In the genomic region with DNA sequence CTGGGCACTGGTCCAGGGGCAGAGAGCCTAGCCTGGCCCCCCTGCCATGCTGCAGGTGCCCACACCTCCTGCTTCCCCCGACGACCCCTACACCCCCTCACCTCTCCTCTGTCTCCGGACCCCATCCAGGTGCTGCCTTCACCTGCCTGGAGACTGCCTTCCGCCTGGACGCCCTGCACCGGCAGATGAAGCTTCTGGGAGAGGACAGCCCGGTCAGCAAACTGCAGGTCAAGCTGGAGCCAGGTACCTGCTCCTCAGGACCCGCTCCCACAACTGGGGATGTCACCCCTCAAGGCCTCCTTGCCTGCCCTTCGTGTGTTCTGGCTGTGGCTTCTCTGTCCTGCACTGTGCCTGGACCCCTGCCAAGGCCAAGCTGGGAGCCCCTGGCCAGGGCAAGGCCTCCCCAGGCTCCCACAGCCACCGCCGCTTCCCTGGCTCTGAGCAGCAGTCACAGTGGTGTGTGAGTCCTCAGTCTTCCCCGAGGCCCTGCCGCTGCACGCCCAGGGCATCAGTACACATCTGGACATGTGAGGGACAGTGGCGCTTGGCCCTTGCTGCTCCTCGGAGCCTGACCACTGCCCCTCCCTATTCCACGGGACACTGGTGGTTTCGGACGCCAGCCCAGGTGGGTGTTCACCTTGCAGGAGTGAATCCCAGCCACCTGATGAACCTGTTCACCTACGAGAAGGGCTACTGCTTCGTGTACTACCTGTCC, we compare ENCODE assay signal across 23 cellular contexts. TPM values are rescaled to one million over a fixed set of nuclear protein-coding genes. Genes with fewer than 3 reads are reported as not detected.
DNase-seq lines count a peak whose midpoint lies in the region; ATAC-seq, FAIRE-seq and TF ChIP-seq lines count a peak whose summit lies in the region.
"Had no signal": no experiment of that assay in that cellular context is flagged by ENCODE, and none has a peak within 500 bp of the region (broad histone marks: within the 10 kb centered on the region; RNA-seq: fewer than 3 reads in every experiment).

No MANE protein-coding gene starts in this region.

- H4K20me1 ChIP-seq in K562 (replicated peaks; ENCODE audit: control insufficient read depth, insufficient read depth, low read length), result no peaks in the 10 kb centered on the region
- H4K20me1 ChIP-seq in osteoblast (ENCODE audit: insufficient read depth, low read length), result peaks cover 16% of the 10 kb centered on the region

- H3K9me3 ChIP-seq in K562 (replicated peaks; ENCODE audit: control insufficient read depth, insufficient read depth, low read depth, low read length), result no peaks in the 10 kb centered on the region
- H3K9me3 ChIP-seq in osteoblast (ENCODE audit: low read depth, low read length), result no peaks in the 10 kb centered on the region
- no peaks in the 10 kb centered on the region for H3K9me3 ChIP-seq in spleen
- H3K9me3 ChIP-seq: BLaER1 treated with 17β-estradiol and CSF1 and Interleukin-3, amounts not matched to agents 10 nM and 100 nM; Caco-2; testis had no signal

- no peak overlapping the region for H3K27ac Mint-ChIP-seq in activated T-helper 1 cell treated with anti-CD3 and anti-CD28 coated beads, Interleukin-12 subunit alpha, Interleukin-12 subunit beta, Interleukin-2, Interleukin-4 antibody, amounts not matched to agents 30 ng/mL and 10 ng/mL and 1 ng/mL, durations not matched to agents 14 hours and 24 hours and 36 hours
- H3K27ac Mint-ChIP-seq: activated CD4-positive, alpha-beta T cell treated with anti-CD3 and anti-CD28 coated beads, Interleukin-2, amount 10 ng/mL, durations not matched to agents 24 days and 14 days; GM23338; stimulated activated memory B cell treated with anti-CD40 and anti-IgM and Interleukin-4, amounts not matched to agents 10 μg/mL and 1 μg/mL and 100 μg/mL, for 72 hours; T-helper 2 cell treated with Interferon-gamma antibody and Interleukin-4, amounts not matched to agents 5 μg/mL and 100 μg/mL, for 36 hours had no signal

- H3K4me3 Mint-ChIP-seq in activated T-helper 1 cell treated with anti-CD3 and anti-CD28 coated beads, Interleukin-12 subunit alpha, Interleukin-12 subunit beta, Interleukin-2, Interleukin-4 antibody, amounts not matched to agents 30 ng/mL and 10 ng/mL and 1 ng/mL, durations not matched to agents 14 hours and 24 hours and 36 hours, result no peak overlapping the region
- H3K4me3 Mint-ChIP-seq: activated CD4-positive, alpha-beta T cell treated with anti-CD3 and anti-CD28 coated beads, Interleukin-2, amount 10 ng/mL, durations not matched to agents 24 days and 14 days; activated T-cell treated with anti-CD3 and anti-CD28 coated beads, Interleukin-2, amount 50 U/mL, for 4 hours; GM23338; stimulated activated memory B cell treated with anti-CD40 and anti-IgM and Interleukin-4, amounts not matched to agents 10 μg/mL and 1 μg/mL and 100 μg/mL, for 72 hours; T-helper 2 cell treated with Interferon-gamma antibody and Interleukin-4, amounts not matched to agents 5 μg/mL and 100 μg/mL, for 36 hours had no signal

- peaks cover 7% of the 10 kb centered on the region for H3K36me3 Mint-ChIP-seq in activated T-helper 1 cell treated with anti-CD3 and anti-CD28 coated beads, Interleukin-12 subunit alpha, Interleukin-12 subunit beta, Interleukin-2, Interleukin-4 antibody, amounts not matched to agents 30 ng/mL and 10 ng/mL and 1 ng/mL, durations not matched to agents 14 hours and 24 hours and 36 hours (ENCODE audit: low read depth)

- TF ChIP-seq POLR2A in K562 (conservative IDR thresholded peaks at IDR 0.05), result no peak
- no peak for TF ChIP-seq POLR2A in spleen (IDR thresholded peaks at IDR 0.05)

- in situ Hi-C loops in K562 (cut with MboI), result no loop called here

- H3K4me1 ChIP-seq in K562 (replicated peaks in 1 of 2; ENCODE audit: control insufficient read depth in 2 of 2, insufficient read depth in 2 of 2, low read length in 2 of 2) (peaks cover 11 to 53% of the 10 kb centered on the region in 2 experiments), osteoblast (ENCODE audit: insufficient read depth, low read length) (peaks cover under 1% of the 10 kb centered on the region), spleen (peaks cover 22 to 54% (median 36%) of the 10 kb centered on the region in 6 donors)

- H3K36me3 ChIP-seq in K562 (ENCODE audit: control insufficient read depth, insufficient read depth, low read length) (peaks cover 37% of the 10 kb centered on the region; the same call in 1 of the 3 replicates), osteoblast (ENCODE audit: insufficient read depth, low read length) (peaks cover 4% of the 10 kb centered on the region), spleen (peaks cover 3 to 93% (median 65%) of the 10 kb centered on the region in 6 donors)

- WGBS in K562 (ENCODE audit: insufficient coverage, low coverage, missing lambda C conversion rate), result 90% methylated on average over 11 of the region's 21 CpGs
- WGBS in spleen, 5 donors, result 87 to 95% (median 91%) methylated on average over 15 to 21 of the region's 21 CpGs

- H3K4me2 ChIP-seq in K562 (ENCODE audit: insufficient read depth, low read length) (no peak overlapping the region), osteoblast (ENCODE audit: insufficient read depth, low read length) (no peak overlapping the region)
- H3K4me2 ChIP-seq: BLaER1 treated with 17β-estradiol and CSF1 and Interleukin-3, amounts not matched to agents 10 nM and 100 nM; GM23338 had no signal

- peaks cover 3% of the 10 kb centered on the region for H3K9me1 ChIP-seq in K562 (ENCODE audit: control insufficient read depth, insufficient read depth, low read length)

- POLR2A ChIA-PET in K562 (lab: Yijun Ruan, JAX), result interaction anchor here (1.3 kb wide), 1 partner anchor 12 kb away, joined by 6 read pairs; the partner anchor contains the start of gene CAPN10

- no peak for TF ChIP-seq EP300 in K562 (IDR thresholded peaks at IDR 0.05; ENCODE audit: low read length)

- H3K9ac ChIP-seq in K562 (ENCODE audit: insufficient read depth in 1 of 2, low read depth in 2 of 2, low read length in 2 of 2), result no peak overlapping the region

- no peak overlapping the region for H3K27ac ChIP-seq in K562 (ENCODE audit: extremely low read depth, low read depth, low read length)
- H3K27ac ChIP-seq in osteoblast (ENCODE audit: low read depth, low read length), result no peak overlapping the region
- H3K27ac ChIP-seq in spleen, result no peak overlapping the region
- H3K27ac ChIP-seq: BLaER1 treated with 17β-estradiol and CSF1 and Interleukin-3, amounts not matched to agents 10 nM and 100 nM; testis; WERI-Rb-1 had no signal

- no peaks in the 10 kb centered on the region for H3K27me3 ChIP-seq in K562 (ENCODE audit: control insufficient read depth in 2 of 2, insufficient read depth in 2 of 2, low read length in 2 of 2)
- H3K27me3 ChIP-seq in osteoblast (ENCODE audit: insufficient read depth, low read length), result no peaks in the 10 kb centered on the region
- H3K27me3 ChIP-seq in spleen (replicated peaks in 1 of 7), result no peaks in the 10 kb centered on the region
- H3K27me3 ChIP-seq: BLaER1 treated with 17β-estradiol and CSF1 and Interleukin-3, amounts not matched to agents 10 nM and 100 nM; testis had no signal

- no peaks in the 10 kb centered on the region for H3K27me3 Mint-ChIP-seq in activated T-helper 1 cell treated with anti-CD3 and anti-CD28 coated beads, Interleukin-12 subunit alpha, Interleukin-12 subunit beta, Interleukin-2, Interleukin-4 antibody, amounts not matched to agents 30 ng/mL and 10 ng/mL and 1 ng/mL, durations not matched to agents 14 hours and 24 hours and 36 hours (ENCODE audit: insufficient read depth)
- H3K27me3 Mint-ChIP-seq: activated CD4-positive, alpha-beta T cell treated with anti-CD3 and anti-CD28 coated beads, Interleukin-2, amount 10 ng/mL, durations not matched to agents 24 days and 14 days; stimulated activated memory B cell treated with anti-CD40 and anti-IgM and Interleukin-4, amounts not matched to agents 10 μg/mL and 1 μg/mL and 100 μg/mL, for 72 hours had no signal

- no TSS peak for BruUV-seq in K562 (replicated peaks; lab: Mats Ljungman, UMichigan)

- intact Hi-C loops in K562 (cut with micrococcal nuclease) (no loop called here), left cardiac atrium (cut with DNase I) (no loop called here), spleen (cut with DNase I; ENCODE audit: low total_unique reads) (no loop called here)
- intact Hi-C loops in activated T-helper 1 cell treated with anti-CD3 and anti-CD28 coated beads, Interleukin-12 subunit alpha, Interleukin-12 subunit beta, Interleukin-2, Interleukin-4 antibody, amounts not matched to agents 30 ng/mL and 10 ng/mL and 1 ng/mL, durations not matched to agents 14 hours and 24 hours and 36 hours (cut with micrococcal nuclease), result no loop called here

- H3K4me3 ChIP-seq in K562 (no peak overlapping the region), osteoblast (ENCODE audit: insufficient read depth, low read length) (no peak overlapping the region), spleen (no peak overlapping the region)
- H3K4me3 ChIP-seq: BLaER1 treated with 17β-estradiol and CSF1 and Interleukin-3, amounts not matched to agents 10 nM and 100 nM; GM23338; testis had no signal

- no peaks in the 10 kb centered on the region for H3K9me3 Mint-ChIP-seq in activated T-helper 1 cell treated with anti-CD3 and anti-CD28 coated beads, Interleukin-12 subunit alpha, Interleukin-12 subunit beta, Interleukin-2, Interleukin-4 antibody, amounts not matched to agents 30 ng/mL and 10 ng/mL and 1 ng/mL, durations not matched to agents 14 hours and 24 hours and 36 hours
- H3K9me3 Mint-ChIP-seq: activated CD4-positive, alpha-beta T cell treated with anti-CD3 and anti-CD28 coated beads, Interleukin-2, amount 10 ng/mL, durations not matched to agents 24 days and 14 days; activated T-cell treated with anti-CD3 and anti-CD28 coated beads, Interleukin-2, amount 50 U/mL, for 4 hours; GM23338; stimulated activated memory B cell treated with anti-CD40 and anti-IgM and Interleukin-4, amounts not matched to agents 10 μg/mL and 1 μg/mL and 100 μg/mL, for 72 hours; T-helper 2 cell treated with Interferon-gamma antibody and Interleukin-4, amounts not matched to agents 5 μg/mL and 100 μg/mL, for 36 hours had no signal

- FAIRE-seq in K562 (lab: Jason Lieb, UNC), result no peak
- FAIRE-seq: keratinocyte had no signal

- DNase-seq in K562 (ENCODE audit: extremely low read depth in 1 of 4, low spot score in 3 of 4) (no peak), left cardiac atrium (peak; percentile 20), osteoblast (ENCODE audit: insufficient read length, low spot score, missing footprints) (peak; percentile 72), spleen (no peak)
- no peak for DNase-seq in activated T-helper 1 cell treated with anti-CD3 and anti-CD28 coated beads, Interleukin-12 subunit alpha, Interleukin-12 subunit beta, Interleukin-2, Interleukin-4 antibody, amounts not matched to agents 30 ng/mL and 10 ng/mL and 1 ng/mL, durations not matched to agents 14 hours and 24 hours and 36 hours (ENCODE audit: low spot score)
- DNase-seq: activated CD4-positive, alpha-beta T cell treated with anti-CD3 and anti-CD28 coated beads, Interleukin-2, amount 10 ng/mL, durations not matched to agents 24 days and 14 days; activated naive CD4-positive, alpha-beta T cell treated with Interleukin-2 at 50 U/mL for 16 hours; activated T-cell treated with anti-CD3 and anti-CD28 coated beads, Interleukin-2, amount 50 U/mL, for 4 hours; Caco-2; cortex of kidney; DND-41; mammary epithelial cell; NCI-H1105 treated with DMSO at 0.1 percent for 48 hours; NCI-H2081 treated with DMSO at 0.1 percent for 48 hours; NCI-H774; stimulated activated CD4-positive, alpha-beta T cell treated with anti-CD3 and anti-CD28 coated beads, Interleukin-4, amount 100 ng/mL, for 1 hour; testis; WERI-Rb-1 had no signal

- no peak for TF ChIP-seq RAD21 in K562 (CRISPR knock-in tag; conservative IDR thresholded peaks at IDR 0.05 in 1 of 2, IDR thresholded peaks at IDR 0.05 in 1 of 2)

- H2AFZ ChIP-seq in K562 (ENCODE audit: low read depth, low read length), result no peak overlapping the region
- no peak overlapping the region for H2AFZ ChIP-seq in osteoblast (ENCODE audit: low read length)
- H2AFZ ChIP-seq: GM23338 had no signal

- H3K4me1 Mint-ChIP-seq in activated T-helper 1 cell treated with anti-CD3 and anti-CD28 coated beads, Interleukin-12 subunit alpha, Interleukin-12 subunit beta, Interleukin-2, Interleukin-4 antibody, amounts not matched to agents 30 ng/mL and 10 ng/mL and 1 ng/mL, durations not matched to agents 14 hours and 24 hours and 36 hours (ENCODE audit: low read depth), result peaks cover 29% of the 10 kb centered on the region

- CTCF ChIA-PET in K562 (lab: Yijun Ruan, JAX; ENCODE audit: low intra/inter-chr PET ratio), result no interaction called here

- H3K79me2 ChIP-seq in K562 (ENCODE audit: control insufficient read depth, insufficient read depth, low read length) (peaks cover 20% of the 10 kb centered on the region), osteoblast (ENCODE audit: insufficient read depth, low read length) (peaks cover 11% of the 10 kb centered on the region)

- ATAC-seq in K562 (no peak), left cardiac atrium (no peak)
- ATAC-seq: activated T-cell treated with anti-CD3 and anti-CD28 coated beads, Interleukin-2, amount 50 U/mL, for 4 hours; GM23338; stimulated activated memory B cell treated with anti-CD40 and anti-IgM and Interleukin-4, amounts not matched to agents 10 μg/mL and 1 μg/mL and 100 μg/mL, for 72 hours had no signal

- no peak for TF ChIP-seq CTCF in K562 (IDR thresholded peaks at IDR 0.05 in 2 of 3, conservative IDR thresholded peaks at IDR 0.05 in 1 of 3; ENCODE audit: insufficient read depth in 2 of 3, low read depth in 1 of 3, low read length in 3 of 3)
- no peak for TF ChIP-seq CTCF in osteoblast (IDR thresholded peaks at IDR 0.05; ENCODE audit: extremely low read depth, low read depth, low read length)
- TF ChIP-seq CTCF in spleen (IDR thresholded peaks at IDR 0.05 in 8 of 11, conservative IDR thresholded peaks at IDR 0.05 in 3 of 11), result no peak

RNA-seq across cellular contexts. Expression of gene RNPEPL1, which starts 6.3 kb away (rescaled TPM):
- total RNA-seq in K562 (2011; cell fraction: chromatin; rRNA removed; ENCODE audit: low replicate concordance), result 13.5 and 56.3 TPM in 2 replicates
- total RNA-seq in K562 (2011; cell fraction: nucleolus; rRNA removed), result 37.2 and 53.2 TPM in 2 replicates
- 20.7 and 21.8 TPM in 2 replicates for total RNA-seq in K562 (2011; cell fraction: nucleoplasm; rRNA removed)
- total RNA-seq in K562 (2014; rRNA removed) (15.7 and 25.3 TPM in 2 replicates), K562 (2014; rRNA removed; fragmentation: Illumina TruSeq; extraction: Trizol) (1.7 and 2.5 TPM in 2 replicates), K562 (2015; rRNA removed; fragmentation: Illumina TruSeq; extraction: Trizol) (7.0 and 7.1 TPM in 2 replicates), K562 (2021) (38.3 and 38.7 TPM in 2 replicates), left cardiac atrium (10 to 100 TPM; 47.3 to 67.6 TPM), osteoblast (13.0 and 14.7 TPM in 2 replicates), spleen (100 to 1,000 TPM in 2 of 7 donors, 10 to 100 TPM in 5; 57.2 to 116 (median 73.0) TPM)
- polyA plus RNA-seq in K562 (2011; rRNA removed) (5.5 and 10.0 TPM in 2 replicates), K562 (2014; fragmentation: Illumina TruSeq; extraction: Trizol) (5.6 and 21.3 TPM in 2 replicates), K562 (2014; fragmentation: Nextera tagmentation; extraction: Ambion mirVana) (under 1 TPM; 0.07 to 0.45 TPM), K562 (2014; rRNA removed) (21.9 and 28.2 TPM in 2 replicates), spleen (100 to 1,000 TPM in 2 of 3 donors, 10 to 100 TPM in 1; 79.8 to 165 (median 107) TPM)
- 12.6 and 28.4 TPM in 2 replicates for polyA plus RNA-seq in K562 (2011; cell fraction: cytosol; rRNA removed)
- polyA plus RNA-seq in K562 (2011; cell fraction: nucleus; rRNA removed), result 56.7 and 79.9 TPM in 2 replicates
- 21.9 and 55.2 TPM in 2 replicates for polyA plus RNA-seq in K562 (2012)
- 1.9 and 3.7 TPM in 2 replicates for polyA minus RNA-seq in K562 (2011; rRNA and poly(A)+ RNA removed)
- polyA minus RNA-seq in K562 (2011; cell fraction: cytosol; rRNA and poly(A)+ RNA removed), result 29.7 and 42.0 TPM in 2 replicates
- 17.6 and 18.4 TPM in 2 replicates for polyA minus RNA-seq in K562 (2011; cell fraction: nucleus; rRNA and poly(A)+ RNA removed)
- total RNA-seq in activated T-helper 1 cell treated with anti-CD3 and anti-CD28 coated beads, Interleukin-12 subunit alpha, Interleukin-12 subunit beta, Interleukin-2, Interleukin-4 antibody, amounts not matched to agents 30 ng/mL and 10 ng/mL and 1 ng/mL, durations not matched to agents 14 hours and 24 hours and 36 hours, result 61.8 and 62.8 TPM in 2 replicates

RNA-seq across cellular contexts. Expression of gene CAPN10, which starts 12.0 kb away (rescaled TPM):
- total RNA-seq in K562 (2011; cell fraction: chromatin; rRNA removed; ENCODE audit: low replicate concordance), result 47.6 and 128 TPM in 2 replicates
- total RNA-seq in K562 (2011; cell fraction: nucleolus; rRNA removed), result 79.5 and 81.2 TPM in 2 replicates
- 52.6 and 61.5 TPM in 2 replicates for total RNA-seq in K562 (2011; cell fraction: nucleoplasm; rRNA removed)
- total RNA-seq in K562 (2014; rRNA removed) (18.6 and 24.3 TPM in 2 replicates), K562 (2014; rRNA removed; fragmentation: Illumina TruSeq; extraction: Trizol) (3.7 and 4.1 TPM in 2 replicates), K562 (2015; rRNA removed; fragmentation: Illumina TruSeq; extraction: Trizol) (10.4 and 14.5 TPM in 2 replicates), K562 (2021) (19.3 and 25.3 TPM in 2 replicates), left cardiac atrium (10 to 100 TPM; 17.9 to 26.6 TPM), osteoblast (21.0 and 22.1 TPM in 2 replicates), spleen (10 to 100 TPM; 43.0 to 82.6 (median 59.4) TPM)
- polyA plus RNA-seq in K562 (2011; rRNA removed) (8.4 and 14.0 TPM in 2 replicates), K562 (2014; fragmentation: Illumina TruSeq; extraction: Trizol) (4.7 and 8.9 TPM in 2 replicates), K562 (2014; fragmentation: Nextera tagmentation; extraction: Ambion mirVana) (under 1 TPM; 0.08 to 0.41 TPM), K562 (2014; rRNA removed) (26.1 and 26.8 TPM in 2 replicates), spleen (10 to 100 TPM; 34.7 to 83.1 (median 66.1) TPM)
- polyA plus RNA-seq in K562 (2011; cell fraction: cytosol; rRNA removed), result 8.3 and 17.5 TPM in 2 replicates
- 81.9 and 107 TPM in 2 replicates for polyA plus RNA-seq in K562 (2011; cell fraction: nucleus; rRNA removed)
- 11.4 and 22.7 TPM in 2 replicates for polyA plus RNA-seq in K562 (2012)
- polyA minus RNA-seq in K562 (2011; rRNA and poly(A)+ RNA removed), result 3.7 and 4.6 TPM in 2 replicates
- polyA minus RNA-seq in K562 (2011; cell fraction: cytosol; rRNA and poly(A)+ RNA removed), result 7.4 and 9.3 TPM in 2 replicates
- polyA minus RNA-seq in K562 (2011; cell fraction: nucleus; rRNA and poly(A)+ RNA removed), result 26.9 and 33.0 TPM in 2 replicates
- 49.8 and 55.4 TPM in 2 replicates for total RNA-seq in activated T-helper 1 cell treated with anti-CD3 and anti-CD28 coated beads, Interleukin-12 subunit alpha, Interleukin-12 subunit beta, Interleukin-2, Interleukin-4 antibody, amounts not matched to agents 30 ng/mL and 10 ng/mL and 1 ng/mL, durations not matched to agents 14 hours and 24 hours and 36 hours

RNA-seq across cellular contexts. Expression of gene DUSP28, which starts 14.4 kb away (rescaled TPM):
- 9.2 and 12.9 TPM in 2 replicates for total RNA-seq in K562 (2011; cell fraction: chromatin; rRNA removed; ENCODE audit: low replicate concordance)
- 7.8 and 10.5 TPM in 2 replicates for total RNA-seq in K562 (2011; cell fraction: nucleolus; rRNA removed)
- 11.3 and 11.6 TPM in 2 replicates for total RNA-seq in K562 (2011; cell fraction: nucleoplasm; rRNA removed)
- total RNA-seq in K562 (2014; rRNA removed) (5.1 and 5.6 TPM in 2 replicates), K562 (2014; rRNA removed; fragmentation: Illumina TruSeq; extraction: Trizol) (4.2 and 5.8 TPM in 2 replicates), K562 (2015; rRNA removed; fragmentation: Illumina TruSeq; extraction: Trizol) (3.6 and 4.3 TPM in 2 replicates), K562 (2021) (3.3 and 6.3 TPM in 2 replicates), left cardiac atrium (1 to 10 TPM; 8.1 to 8.2 TPM), osteoblast (3.2 and 4.7 TPM in 2 replicates), spleen (10 to 100 TPM in 1 of 7 donors, 1 to 10 TPM in 6; 5.9 to 13.6 (median 7.1) TPM)
- polyA plus RNA-seq in K562 (2011; rRNA removed) (7.5 and 8.1 TPM in 2 replicates), K562 (2014; fragmentation: Illumina TruSeq; extraction: Trizol) (4.1 and 4.7 TPM in 2 replicates), K562 (2014; fragmentation: Nextera tagmentation; extraction: Ambion mirVana) (1 to 10 TPM; 2.8 to 4.2 TPM), K562 (2014; rRNA removed) (4.7 and 5.4 TPM in 2 replicates), spleen (1 to 10 TPM; 6.5 to 9.0 (median 7.9) TPM)
- 6.5 and 7.1 TPM in 2 replicates for polyA plus RNA-seq in K562 (2011; cell fraction: cytosol; rRNA removed)
- polyA plus RNA-seq in K562 (2011; cell fraction: nucleus; rRNA removed), result 6.2 and 6.6 TPM in 2 replicates
- polyA plus RNA-seq in K562 (2012), result 5.6 and 7.6 TPM in 2 replicates
- 4.2 and 5.7 TPM in 2 replicates for polyA minus RNA-seq in K562 (2011; rRNA and poly(A)+ RNA removed)
- 1.2 and 2.1 TPM in 2 replicates for polyA minus RNA-seq in K562 (2011; cell fraction: cytosol; rRNA and poly(A)+ RNA removed)
- 3.4 and 3.8 TPM in 2 replicates for polyA minus RNA-seq in K562 (2011; cell fraction: nucleus; rRNA and poly(A)+ RNA removed)
- total RNA-seq in activated T-helper 1 cell treated with anti-CD3 and anti-CD28 coated beads, Interleukin-12 subunit alpha, Interleukin-12 subunit beta, Interleukin-2, Interleukin-4 antibody, amounts not matched to agents 30 ng/mL and 10 ng/mL and 1 ng/mL, durations not matched to agents 14 hours and 24 hours and 36 hours, result 8.6 and 10.7 TPM in 2 replicates

RNA-seq across cellular contexts. Expression of gene ANKMY1, which starts 16.8 kb away (rescaled TPM):
- 94.4 and 106 TPM in 2 replicates for total RNA-seq in K562 (2011; cell fraction: chromatin; rRNA removed; ENCODE audit: low replicate concordance)
- 48.0 and 49.5 TPM in 2 replicates for total RNA-seq in K562 (2011; cell fraction: nucleolus; rRNA removed)
- total RNA-seq in K562 (2011; cell fraction: nucleoplasm; rRNA removed), result 47.5 and 60.0 TPM in 2 replicates
- total RNA-seq in K562 (2014; rRNA removed) (7.7 and 8.2 TPM in 2 replicates), K562 (2014; rRNA removed; fragmentation: Illumina TruSeq; extraction: Trizol) (4.4 and 6.4 TPM in 2 replicates), K562 (2015; rRNA removed; fragmentation: Illumina TruSeq; extraction: Trizol) (10.7 and 12.3 TPM in 2 replicates), K562 (2021) (15.1 and 16.0 TPM in 2 replicates), left cardiac atrium (1 to 10 TPM; 4.9 to 8.1 TPM), osteoblast (11.2 and 11.5 TPM in 2 replicates), spleen (10 to 100 TPM; 26.5 to 45.5 (median 30.1) TPM)
- polyA plus RNA-seq in K562 (2011; rRNA removed) (13.0 and 18.7 TPM in 2 replicates), K562 (2014; fragmentation: Illumina TruSeq; extraction: Trizol) (12.4 and 13.8 TPM in 2 replicates), K562 (2014; fragmentation: Nextera tagmentation; extraction: Ambion mirVana) (under 1 TPM; 0.75 to 0.87 TPM), K562 (2014; rRNA removed) (11.7 and 11.9 TPM in 2 replicates), spleen (10 to 100 TPM in 1 of 3 donors, 1 to 10 TPM in 2; 7.6 to 11.4 (median 8.1) TPM)
- polyA plus RNA-seq in K562 (2011; cell fraction: cytosol; rRNA removed), result 13.4 and 18.3 TPM in 2 replicates
- 66.3 and 91.6 TPM in 2 replicates for polyA plus RNA-seq in K562 (2011; cell fraction: nucleus; rRNA removed)
- 12.3 and 19.9 TPM in 2 replicates for polyA plus RNA-seq in K562 (2012)
- 22.6 and 23.1 TPM in 2 replicates for polyA minus RNA-seq in K562 (2011; rRNA and poly(A)+ RNA removed)
- polyA minus RNA-seq in K562 (2011; cell fraction: cytosol; rRNA and poly(A)+ RNA removed), result 9.9 and 13.2 TPM in 2 replicates
- polyA minus RNA-seq in K562 (2011; cell fraction: nucleus; rRNA and poly(A)+ RNA removed), result 34.6 and 45.8 TPM in 2 replicates
- 21.9 and 25.2 TPM in 2 replicates for total RNA-seq in activated T-helper 1 cell treated with anti-CD3 and anti-CD28 coated beads, Interleukin-12 subunit alpha, Interleukin-12 subunit beta, Interleukin-2, Interleukin-4 antibody, amounts not matched to agents 30 ng/mL and 10 ng/mL and 1 ng/mL, durations not matched to agents 14 hours and 24 hours and 36 hours

RNA-seq across cellular contexts. Expression of gene GPR35, which starts 50.7 kb away (rescaled TPM):
- 0.40 and 0.76 TPM in 2 replicates for total RNA-seq in K562 (2011; cell fraction: chromatin; rRNA removed; ENCODE audit: low replicate concordance)
- total RNA-seq in K562 (2011; cell fraction: nucleolus; rRNA removed), result 0.50 and 0.53 TPM in 2 replicates
- total RNA-seq in K562 (2011; cell fraction: nucleoplasm; rRNA removed), result 0.73 TPM in 1 of 2 replicates, not detected in the other
- total RNA-seq in K562 (2014; rRNA removed) (0.50 TPM in 1 of 2 replicates, not detected in the other), K562 (2014; rRNA removed; fragmentation: Illumina TruSeq; extraction: Trizol) (0.07 TPM in 1 of 2 replicates, not detected in the other), K562 (2015; rRNA removed; fragmentation: Illumina TruSeq; extraction: Trizol) (0.29 and 0.34 TPM in 2 replicates), K562 (2021) (0.20 and 0.33 TPM in 2 replicates), left cardiac atrium (1 to 10 TPM; 1.1 to 1.3 TPM), osteoblast (1.1 and 1.5 TPM in 2 replicates), spleen (10 to 100 TPM; 10.3 to 25.3 (median 18.7) TPM)
- polyA plus RNA-seq in K562 (2011; rRNA removed) (0.04 and 0.19 TPM in 2 replicates), K562 (2014; fragmentation: Illumina TruSeq; extraction: Trizol) (0.08 TPM in 1 of 2 replicates, not detected in the other), K562 (2014; fragmentation: Nextera tagmentation; extraction: Ambion mirVana) (not detected), K562 (2014; rRNA removed) (0.12 and 0.29 TPM in 2 replicates), spleen (10 to 100 TPM in 2 of 3 donors, 1 to 10 TPM in 1; 7.4 to 19.1 (median 17.8) TPM)
- 0.13 and 0.25 TPM in 2 replicates for polyA plus RNA-seq in K562 (2011; cell fraction: cytosol; rRNA removed)
- polyA plus RNA-seq in K562 (2011; cell fraction: nucleus; rRNA removed), result 1.2 TPM in 2 replicates
- polyA plus RNA-seq in K562 (2012), result 0.29 and 1.5 TPM in 2 replicates
- 0.11 and 0.15 TPM in 2 replicates for polyA minus RNA-seq in K562 (2011; rRNA and poly(A)+ RNA removed)
- polyA minus RNA-seq in K562 (2011; cell fraction: cytosol; rRNA and poly(A)+ RNA removed), result not detected in 2 replicates
- polyA minus RNA-seq in K562 (2011; cell fraction: nucleus; rRNA and poly(A)+ RNA removed), result 0.13 and 0.22 TPM in 2 replicates
- 7.6 and 8.2 TPM in 2 replicates for total RNA-seq in activated T-helper 1 cell treated with anti-CD3 and anti-CD28 coated beads, Interleukin-12 subunit alpha, Interleukin-12 subunit beta, Interleukin-2, Interleukin-4 antibody, amounts not matched to agents 30 ng/mL and 10 ng/mL and 1 ng/mL, durations not matched to agents 14 hours and 24 hours and 36 hours
- total RNA-seq: GM23338 had no signal
- polyA plus RNA-seq: GM23338 had no signal

Comparison
In these comparisons a context has a peak if more than half of its experiments do, and no peak if none do; other contexts are left out.
1. DNase-seq: peak in left cardiac atrium (single experiment) and osteoblast (single experiment); none in K562 (0 of 4), activated T-helper 1 cell treated with anti-CD3 and anti-CD28 coated beads, Interleukin-12 subunit alpha, Interleukin-12 subunit beta, Interleukin-2, Interleukin-4 antibody, amounts not matched to agents 30 ng/mL and 10 ng/mL and 1 ng/mL, durations not matched to agents 14 hours and 24 hours and 36 hours (single experiment) and spleen (single experiment).